ENCODE assay signal across 26 cellular contexts in the genomic region with DNA sequence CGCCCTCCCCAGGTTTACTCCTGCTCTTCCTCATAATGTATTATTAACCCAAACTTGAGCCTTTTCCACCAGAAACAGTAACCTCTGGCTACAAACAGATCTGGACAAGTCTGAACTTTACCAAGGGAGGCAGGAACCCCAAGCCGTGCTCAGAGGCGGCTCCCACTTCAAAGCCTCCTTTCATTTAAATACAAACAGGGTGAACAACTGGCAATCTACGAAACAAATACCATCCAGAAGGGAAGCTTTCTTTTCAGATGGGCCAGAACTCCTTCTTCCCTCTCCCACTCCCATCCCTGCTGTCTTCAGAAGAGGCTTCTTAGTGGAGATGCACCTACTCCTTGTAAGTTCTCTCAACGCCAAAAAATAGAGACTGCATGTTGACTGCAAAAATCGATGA. TPM values are rescaled to one million over a fixed set of nuclear protein-coding genes. Genes with fewer than 3 reads are reported as not detected.
"Had no signal": no experiment of that assay in that cellular context is flagged by ENCODE, and none has a peak within 500 bp of the region (broad histone marks: within the 10 kb centered on the region; RNA-seq: fewer than 3 reads in every experiment).

No MANE protein-coding gene starts in this region.

- H3K36me3 Mint-ChIP-seq: activated CD4-positive, alpha-beta memory T cell treated with anti-CD3 and anti-CD28 coated beads for 36 hours; mesothelial cell of epicardium had no signal

- H3K4me3 Mint-ChIP-seq: activated CD4-positive, alpha-beta memory T cell treated with anti-CD3 and anti-CD28 coated beads for 36 hours; activated CD4-positive, alpha-beta T cell treated with anti-CD3 and anti-CD28 coated beads, Interleukin-2, amount 10 ng/mL, durations not matched to agents 24 days and 14 days; activated T-cell treated with anti-CD3 and anti-CD28 coated beads, Interleukin-2, amount 50 U/mL, for 24 hours; activated T-helper 17 cell treated with anti-CD3 and anti-CD28 coated beads, Interleukin-2, amount 50 U/mL, for 72 hours; stimulated activated naive B cell treated with anti-CD40 and anti-IgM and Interleukin-4, amounts not matched to agents 10 μg/mL and 1 μg/mL and 100 μg/mL, for 72 hours had no signal

- H3K4me3 ChIP-seq: esophagus squamous epithelium, stomach, thyroid gland had no signal

- DNase-seq: activated CD4-positive, alpha-beta memory T cell treated with anti-CD3 and anti-CD28 coated beads for 36 hours; activated CD4-positive, alpha-beta T cell treated with anti-CD3 and anti-CD28 coated beads, Interleukin-2, amount 10 ng/mL, durations not matched to agents 24 days and 14 days; activated CD8-positive, alpha-beta memory T cell treated with anti-CD3 and anti-CD28 coated beads, Interleukin-2, amount 50 U/mL, for 4 hours; activated gamma-delta T cell treated with Interleukin-2 at 50 U/mL for 16 hours; activated naive CD4-positive, alpha-beta T cell treated with anti-CD3 and anti-CD28 coated beads, Interleukin-2, amount 50 U/mL, for 16 hours; activated T-cell treated with anti-CD3 and anti-CD28 coated beads, Interleukin-2, amount 50 U/mL, for 24 hours; amniotic stem cell; central memory CD4-positive, alpha-beta T cell; esophagus squamous epithelium; kidney; left colon; mammary epithelial cell; naive B cell; right cardiac atrium; stimulated activated CD4-positive, alpha-beta T cell treated with anti-CD3 and anti-CD28 coated beads, Interleukin-15, amount 100 ng/mL, for 24 hours; stimulated activated CD4-positive, alpha-beta T cell treated with anti-CD3 and anti-CD28 coated beads, Interleukin-2, amount 100 ng/mL, for 24 hours; stimulated activated naive B cell treated with anti-CD40 and anti-IgM and Interleukin-4, amounts not matched to agents 10 μg/mL and 1 μg/mL and 100 μg/mL, for 72 hours; stomach; T-helper 1 cell; thyroid gland had no signal

- ATAC-seq: activated CD4-positive, CD25-positive, alpha-beta regulatory T cell treated with anti-CD3 and anti-CD28 coated beads, Interleukin-2, amount 50 U/mL, for 24 hours; activated T-helper 17 cell treated with anti-CD3 and anti-CD28 coated beads, Interleukin-2, amount 50 U/mL, for 72 hours; left colon; right cardiac atrium; stimulated activated naive B cell treated with anti-CD40 and anti-IgM and Interleukin-4, amounts not matched to agents 10 μg/mL and 1 μg/mL and 100 μg/mL, for 72 hours had no signal

- H3K27ac Mint-ChIP-seq: activated CD4-positive, alpha-beta memory T cell treated with anti-CD3 and anti-CD28 coated beads for 36 hours; activated CD4-positive, alpha-beta T cell treated with anti-CD3 and anti-CD28 coated beads, Interleukin-2, amount 10 ng/mL, durations not matched to agents 24 days and 14 days; activated T-cell treated with anti-CD3 and anti-CD28 coated beads, Interleukin-2, amount 50 U/mL, for 24 hours; activated T-helper 17 cell treated with anti-CD3 and anti-CD28 coated beads, Interleukin-2, amount 50 U/mL, for 72 hours; mesothelial cell of epicardium; naive B cell; stimulated activated naive B cell treated with anti-CD40 and anti-IgM and Interleukin-4, amounts not matched to agents 10 μg/mL and 1 μg/mL and 100 μg/mL, for 72 hours had no signal

- H3K36me3 ChIP-seq: esophagus squamous epithelium, stomach, thyroid gland had no signal

- H3K9me3 Mint-ChIP-seq: activated CD4-positive, alpha-beta memory T cell treated with anti-CD3 and anti-CD28 coated beads for 36 hours; activated CD4-positive, alpha-beta T cell treated with anti-CD3 and anti-CD28 coated beads, Interleukin-2, amount 10 ng/mL, durations not matched to agents 24 days and 14 days; activated T-cell treated with anti-CD3 and anti-CD28 coated beads, Interleukin-2, amount 50 U/mL, for 24 hours; activated T-helper 17 cell treated with anti-CD3 and anti-CD28 coated beads, Interleukin-2, amount 50 U/mL, for 72 hours; stimulated activated naive B cell treated with anti-CD40 and anti-IgM and Interleukin-4, amounts not matched to agents 10 μg/mL and 1 μg/mL and 100 μg/mL, for 72 hours had no signal

- H3K27ac ChIP-seq: epithelial cell of prostate, stomach, thyroid gland, VCaP had no signal

- H3K4me1 Mint-ChIP-seq: activated T-helper 17 cell treated with anti-CD3 and anti-CD28 coated beads, Interleukin-2, amount 50 U/mL, for 72 hours had no signal

- H3K27me3 ChIP-seq: thyroid gland had no signal

- H3K9me3 ChIP-seq: esophagus squamous epithelium, stomach, thyroid gland had no signal

RNA-seq across cellular contexts. Expression of gene GPC4, which starts 2.1 kb away (rescaled TPM):
- total RNA-seq: activated CD4-positive, alpha-beta memory T cell treated with anti-CD3 and anti-CD28 coated beads for 36 hours; activated CD8-positive, alpha-beta memory T cell treated with anti-CD3 and anti-CD28 coated beads for 36 hours; activated T-helper 17 cell treated with anti-CD3 and anti-CD28 coated beads, Interleukin-2, amount 50 U/mL, for 72 hours had no signal
